ENCODE assay signal across 17 cellular contexts in the genomic region with DNA sequence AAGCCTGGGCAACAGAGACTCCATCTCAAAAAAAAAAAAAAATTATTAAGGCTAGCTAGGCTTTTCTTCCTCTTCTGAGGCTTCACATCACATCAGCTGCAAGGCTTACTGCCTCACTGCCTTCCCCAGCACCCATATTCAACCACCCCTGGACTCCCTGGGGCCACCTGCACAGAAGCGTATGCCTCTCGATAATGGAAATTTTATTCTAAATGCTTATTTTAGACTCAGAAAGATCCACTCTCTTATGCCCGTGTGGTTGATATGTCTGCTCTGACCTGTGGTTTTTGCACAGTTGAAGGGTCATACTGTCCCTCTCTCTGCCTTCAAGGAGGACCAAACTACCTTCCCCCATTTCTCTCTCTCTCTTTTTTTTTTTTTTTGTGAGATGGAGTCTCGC. TPM values are rescaled to one million over a fixed set of nuclear protein-coding genes. Genes with fewer than 3 reads are reported as not detected.
A peak's percentile ranks its signal among the peaks of the same experiment; 100 is the strongest.
DNase-seq lines count a peak whose midpoint lies in the region; ATAC-seq, FAIRE-seq and TF ChIP-seq lines count a peak whose summit lies in the region.
"Had no signal": no experiment of that assay in that cellular context is flagged by ENCODE, and none has a peak within 500 bp of the region (broad histone marks: within the 10 kb centered on the region; RNA-seq: fewer than 3 reads in every experiment).

No MANE protein-coding gene starts in this region.

- H3K9me3 ChIP-seq in smooth muscle cell (replicated peaks; ENCODE audit: low read depth): no peaks in the 10 kb centered on the region
- H3K9me3 ChIP-seq: tibial artery had no signal

- peak overlapping the region; percentile 97 for H3K27ac ChIP-seq in smooth muscle cell (ENCODE audit: low read depth)
- H3K27ac ChIP-seq: hepatocyte had no signal

- no peak overlapping the region for H3K9ac ChIP-seq in smooth muscle cell (ENCODE audit: low read depth)

- H4K20me1 ChIP-seq in smooth muscle cell (ENCODE audit: low read depth): no peaks in the 10 kb centered on the region

- TF ChIP-seq CTCF in smooth muscle cell (IDR thresholded peaks at IDR 0.05; ENCODE audit: borderline replicate concordance, insufficient read depth, poor library complexity, severe bottlenecking): no peak
- no peak for TF ChIP-seq CTCF in lower leg skin (IDR thresholded peaks at IDR 0.05)
- no peak for TF ChIP-seq CTCF in GM13977 (IDR thresholded peaks at IDR 0.05; ENCODE audit: extremely low read depth, insufficient read depth, missing control alignments)

- WGBS in smooth muscle cell (ENCODE audit: low lambda C conversion rate): 81% methylated on average over 4 of the region's 4 CpGs
- 80 to 83% methylated on average over 4 of the region's 4 CpGs for WGBS in lower leg skin, 2 donors

- no peak overlapping the region for H2AFZ ChIP-seq in smooth muscle cell (ENCODE audit: low read depth)
- H2AFZ ChIP-seq: hepatocyte had no signal

- H3K36me3 ChIP-seq in smooth muscle cell (ENCODE audit: low read depth): no peaks in the 10 kb centered on the region
- H3K36me3 ChIP-seq: tibial artery had no signal

- in situ Hi-C loops in GM13977 (cut with MboI; ENCODE audit: low pct_unique_long_range_greater_than_20kb, low sequenced_read_pairs, unreplicated experiment): loop anchor here (25.0 kb wide), 1 partner anchor 518 kb away; a partner anchor contains a TSS

- no peaks in the 10 kb centered on the region for H3K4me1 ChIP-seq in smooth muscle cell (ENCODE audit: low read depth)

- H3K4me3 ChIP-seq in smooth muscle cell: no peak overlapping the region
- no peak overlapping the region for H3K4me3 ChIP-seq in lower leg skin (ENCODE audit: low read depth, poor library complexity, severe bottlenecking)
- H3K4me3 ChIP-seq: hepatocyte, tibial artery had no signal

- peak; percentile 93 for FAIRE-seq in GM19239 (lab: Jason Lieb, UNC)

- no peaks in the 10 kb centered on the region for H3K27me3 ChIP-seq in smooth muscle cell (ENCODE audit: low read depth)
- H3K27me3 ChIP-seq: hepatocyte, tibial artery had no signal

- no peaks in the 10 kb centered on the region for H3K79me2 ChIP-seq in smooth muscle cell (ENCODE audit: low read depth)
- H3K79me2 ChIP-seq: hepatocyte had no signal

- DNase-seq in GM19239 (ENCODE audit: insufficient read length, low spot score) (no peak), smooth muscle cell (lab: John Stamatoyannopoulos, UW; ENCODE audit: unreplicated experiment) (no peak), lower leg skin (ENCODE audit: low spot score in 2 of 2) (no peak), GM13977 (ENCODE audit: low spot score) (no peak)
- DNase-seq: activated naive CD4-positive, alpha-beta T cell; CD4-positive, alpha-beta memory T cell; dermis blood vessel endothelial cell; NCI-H1105 treated with DMSO at 0.1 percent for 48 hours; stimulated activated CD4-positive, alpha-beta T cell treated with anti-CD3 and anti-CD28 coated beads, Interleukin-2, amount 100 ng/mL, for 24 hours; stimulated activated CD8-positive, alpha-beta memory T cell treated with anti-CD3 and anti-CD28 coated beads, Interleukin-4, amount 100 ng/mL, for 48 hours; T-cell; tibial artery had no signal

- H3F3A ChIP-seq in smooth muscle cell (ENCODE audit: low read depth): no peaks in the 10 kb centered on the region

- TF ChIP-seq POLR2A in Raji (IDR thresholded peaks at IDR 0.05; ENCODE audit: insufficient read depth, low read depth, low read length): peak; percentile 36; the same call in 1 of the 2 replicates
- TF ChIP-seq POLR2A in lower leg skin (IDR thresholded peaks at IDR 0.05): no peak

- H3K4me2 ChIP-seq in smooth muscle cell: no peak overlapping the region
- H3K4me2 ChIP-seq: hepatocyte had no signal

- ATAC-seq in HG02885 (IDR thresholded peaks at IDR 0.05; ENCODE audit: poor library complexity, unreplicated experiment) (peak; percentile 40), GM18502 (IDR thresholded peaks at IDR 0.05; ENCODE audit: poor library complexity, unreplicated experiment) (no peak)
- ATAC-seq: natural killer cell treated with Interleukin-12 subunit alpha and Interleukin-12 subunit beta and Interleukin-15 and Interleukin-18, amount 100 ng/mL, for 72 hours; T-cell had no signal

- intact Hi-C loops in lower leg skin (cut with DNase I; ENCODE audit: low total_unique reads): no loop called here

RNA-seq across cellular contexts. Expression of a gene that starts 1.5 kb away (rescaled TPM):
- 0.40 TPM in 1 of 2 replicates, not detected in the other for total RNA-seq in smooth muscle cell
- polyA plus RNA-seq in smooth muscle cell: 0.35 TPM in 1 of 2 replicates, not detected in the other
- 1 to 10 TPM in 2 of 4 donors, under 1 TPM in 1, not detected in 1; 0.19 to 2.2 (median 2.0) TPM for total RNA-seq in lower leg skin
- total RNA-seq: CD4-positive, alpha-beta memory T cell; natural killer cell treated with Interleukin-12 subunit alpha and Interleukin-12 subunit beta and Interleukin-15 and Interleukin-18, amount 100 ng/mL, for 72 hours had no signal

RNA-seq across cellular contexts. Expression of a gene that starts 15.8 kb away (rescaled TPM):
- total RNA-seq in smooth muscle cell (0.31 and 0.99 TPM in 2 replicates), lower leg skin (1 to 10 TPM in 2 of 4 donors, under 1 TPM in 2; 0.38 to 1.6 (median 1.1) TPM)
- polyA plus RNA-seq in smooth muscle cell: 0.12 and 0.50 TPM in 2 replicates

RNA-seq across cellular contexts. Expression of a gene that starts 42.6 kb away (rescaled TPM):
- total RNA-seq in smooth muscle cell (not detected in 2 replicates), lower leg skin (10 to 100 TPM in 1 of 4 donors, 1 to 10 TPM in 3; 6.0 to 10.0 (median 8.3) TPM)
- not detected in 2 replicates for polyA plus RNA-seq in smooth muscle cell
- total RNA-seq: dermis blood vessel endothelial cell, hepatocyte had no signal
- polyA plus RNA-seq: hepatocyte had no signal

RNA-seq across cellular contexts. Expression of a gene that starts 44.0 kb away (rescaled TPM):
- total RNA-seq in smooth muscle cell (39.3 and 45.7 TPM in 2 replicates), lower leg skin (10 to 100 TPM; 10.2 to 24.5 (median 18.8) TPM)
- polyA plus RNA-seq in smooth muscle cell: 39.2 and 41.8 TPM in 2 replicates
